ENCODE assay signal across 9 cellular contexts in genomic region chr17:31260151-31260550, GRCh38. TPM values are rescaled to one million over a fixed set of nuclear protein-coding genes. Genes with fewer than 3 reads are reported as not detected.
"Had no signal": no experiment of that assay in that cellular context is flagged by ENCODE, and none has a peak within 500 bp of the region (broad histone marks: within the 10 kb centered on the region; RNA-seq: fewer than 3 reads in every experiment).

No MANE protein-coding gene starts in this region.

- H3K9ac ChIP-seq: GM23248, KMS-11 had no signal

- H3K4me1 Mint-ChIP-seq: H9 had no signal

- H3K4me3 Mint-ChIP-seq: H9 had no signal

- DNase-seq: GM23248, H9, HCEC 1CT, KBM-7 had no signal

- H3K27ac ChIP-seq: GM23248, KMS-11 had no signal

- H3K4me2 ChIP-seq: KMS-11 had no signal

- FAIRE-seq: H1, H54, HTR-8/SVneo had no signal

- H2AFZ ChIP-seq: GM23248 had no signal

- H3K9me3 Mint-ChIP-seq: H9 had no signal

- H3K4me3 ChIP-seq: GM23248 had no signal

RNA-seq across cellular contexts. Expression of gene OMG, which starts 36.9 kb away (rescaled TPM):
- total RNA-seq: GM23248, H1, H9, HT-29 had no signal
- polyA plus RNA-seq: H1 had no signal

RNA-seq across cellular contexts. Expression of gene EVI2B, which starts 53.7 kb away (rescaled TPM):
- total RNA-seq: H1, H9, HT-29 had no signal
- polyA plus RNA-seq: H1 had no signal
